ENCODE assay signal across 2 cellular contexts in the genomic region with DNA sequence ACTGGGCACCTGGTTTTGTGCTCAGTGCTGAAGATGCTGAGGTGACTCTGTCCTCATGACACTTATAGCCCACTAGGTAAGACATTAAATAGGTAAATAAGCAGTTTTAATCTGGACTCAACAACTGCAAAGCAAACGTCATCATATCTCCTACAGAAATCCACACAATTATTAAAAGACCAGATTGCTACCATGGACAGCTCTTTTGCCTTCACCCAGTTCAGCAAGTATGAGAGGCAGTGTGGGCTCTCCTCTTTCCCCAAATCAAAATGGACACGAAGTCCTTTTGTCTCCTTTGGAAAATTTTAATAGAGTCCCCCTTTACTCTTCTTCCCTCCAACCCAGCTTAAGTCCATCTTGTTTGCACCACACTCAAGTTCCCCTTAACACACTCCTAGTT.
TF ChIP-seq lines count a peak whose summit lies in the region.

No MANE protein-coding gene starts in this region.

TF ChIP-seq in SK-N-SH, 30 proteins besides CTCF, POLR2A, EP300 and RAD21 (continued from another document):
- TF ChIP-seq, protein P1, sequence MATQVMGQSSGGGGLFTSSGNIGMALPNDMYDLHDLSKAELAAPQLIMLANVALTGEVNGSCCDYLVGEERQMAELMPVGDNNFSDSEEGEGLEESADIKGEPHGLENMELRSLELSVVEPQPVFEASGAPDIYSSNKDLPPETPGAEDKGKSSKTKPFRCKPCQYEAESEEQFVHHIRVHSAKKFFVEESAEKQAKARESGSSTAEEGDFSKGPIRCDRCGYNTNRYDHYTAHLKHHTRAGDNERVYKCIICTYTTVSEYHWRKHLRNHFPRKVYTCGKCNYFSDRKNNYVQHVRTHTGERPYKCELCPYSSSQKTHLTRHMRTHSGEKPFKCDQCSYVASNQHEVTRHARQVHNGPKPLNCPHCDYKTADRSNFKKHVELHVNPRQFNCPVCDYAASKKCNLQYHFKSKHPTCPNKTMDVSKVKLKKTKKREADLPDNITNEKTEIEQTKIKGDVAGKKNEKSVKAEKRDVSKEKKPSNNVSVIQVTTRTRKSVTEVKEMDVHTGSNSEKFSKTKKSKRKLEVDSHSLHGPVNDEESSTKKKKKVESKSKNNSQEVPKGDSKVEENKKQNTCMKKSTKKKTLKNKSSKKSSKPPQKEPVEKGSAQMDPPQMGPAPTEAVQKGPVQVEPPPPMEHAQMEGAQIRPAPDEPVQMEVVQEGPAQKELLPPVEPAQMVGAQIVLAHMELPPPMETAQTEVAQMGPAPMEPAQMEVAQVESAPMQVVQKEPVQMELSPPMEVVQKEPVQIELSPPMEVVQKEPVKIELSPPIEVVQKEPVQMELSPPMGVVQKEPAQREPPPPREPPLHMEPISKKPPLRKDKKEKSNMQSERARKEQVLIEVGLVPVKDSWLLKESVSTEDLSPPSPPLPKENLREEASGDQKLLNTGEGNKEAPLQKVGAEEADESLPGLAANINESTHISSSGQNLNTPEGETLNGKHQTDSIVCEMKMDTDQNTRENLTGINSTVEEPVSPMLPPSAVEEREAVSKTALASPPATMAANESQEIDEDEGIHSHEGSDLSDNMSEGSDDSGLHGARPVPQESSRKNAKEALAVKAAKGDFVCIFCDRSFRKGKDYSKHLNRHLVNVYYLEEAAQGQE (IDR thresholded peaks at IDR 0.05; ENCODE audit: low read depth, low read length), result peak; percentile 92

TF ChIP-seq in SK-N-SH treated with all-trans-retinoic acid at 6 μM for 48 hours, 23 proteins besides CTCF, POLR2A, EP300 and RAD21 (continued from another document):
- TF ChIP-seq, protein P2, sequence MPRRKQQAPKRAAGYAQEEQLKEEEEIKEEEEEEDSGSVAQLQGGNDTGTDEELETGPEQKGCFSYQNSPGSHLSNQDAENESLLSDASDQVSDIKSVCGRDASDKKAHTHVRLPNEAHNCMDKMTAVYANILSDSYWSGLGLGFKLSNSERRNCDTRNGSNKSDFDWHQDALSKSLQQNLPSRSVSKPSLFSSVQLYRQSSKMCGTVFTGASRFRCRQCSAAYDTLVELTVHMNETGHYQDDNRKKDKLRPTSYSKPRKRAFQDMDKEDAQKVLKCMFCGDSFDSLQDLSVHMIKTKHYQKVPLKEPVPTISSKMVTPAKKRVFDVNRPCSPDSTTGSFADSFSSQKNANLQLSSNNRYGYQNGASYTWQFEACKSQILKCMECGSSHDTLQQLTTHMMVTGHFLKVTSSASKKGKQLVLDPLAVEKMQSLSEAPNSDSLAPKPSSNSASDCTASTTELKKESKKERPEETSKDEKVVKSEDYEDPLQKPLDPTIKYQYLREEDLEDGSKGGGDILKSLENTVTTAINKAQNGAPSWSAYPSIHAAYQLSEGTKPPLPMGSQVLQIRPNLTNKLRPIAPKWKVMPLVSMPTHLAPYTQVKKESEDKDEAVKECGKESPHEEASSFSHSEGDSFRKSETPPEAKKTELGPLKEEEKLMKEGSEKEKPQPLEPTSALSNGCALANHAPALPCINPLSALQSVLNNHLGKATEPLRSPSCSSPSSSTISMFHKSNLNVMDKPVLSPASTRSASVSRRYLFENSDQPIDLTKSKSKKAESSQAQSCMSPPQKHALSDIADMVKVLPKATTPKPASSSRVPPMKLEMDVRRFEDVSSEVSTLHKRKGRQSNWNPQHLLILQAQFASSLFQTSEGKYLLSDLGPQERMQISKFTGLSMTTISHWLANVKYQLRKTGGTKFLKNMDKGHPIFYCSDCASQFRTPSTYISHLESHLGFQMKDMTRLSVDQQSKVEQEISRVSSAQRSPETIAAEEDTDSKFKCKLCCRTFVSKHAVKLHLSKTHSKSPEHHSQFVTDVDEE (CRISPR knock-in tag; IDR thresholded peaks at IDR 0.05), result no peak
- TF ChIP-seq CSDC2 (CRISPR knock-in tag; IDR thresholded peaks at IDR 0.05) (no peak), ARNTL (CRISPR knock-in tag; IDR thresholded peaks at IDR 0.05; ENCODE audit: borderline replicate concordance, low read depth) (no peak), ZNF565 (CRISPR knock-in tag; conservative IDR thresholded peaks at IDR 0.05; ENCODE audit: low read depth) (no peak), TCF4 (CRISPR knock-in tag; IDR thresholded peaks at IDR 0.05; ENCODE audit: borderline replicate concordance) (no peak)
- TF ChIP-seq, protein P3, sequence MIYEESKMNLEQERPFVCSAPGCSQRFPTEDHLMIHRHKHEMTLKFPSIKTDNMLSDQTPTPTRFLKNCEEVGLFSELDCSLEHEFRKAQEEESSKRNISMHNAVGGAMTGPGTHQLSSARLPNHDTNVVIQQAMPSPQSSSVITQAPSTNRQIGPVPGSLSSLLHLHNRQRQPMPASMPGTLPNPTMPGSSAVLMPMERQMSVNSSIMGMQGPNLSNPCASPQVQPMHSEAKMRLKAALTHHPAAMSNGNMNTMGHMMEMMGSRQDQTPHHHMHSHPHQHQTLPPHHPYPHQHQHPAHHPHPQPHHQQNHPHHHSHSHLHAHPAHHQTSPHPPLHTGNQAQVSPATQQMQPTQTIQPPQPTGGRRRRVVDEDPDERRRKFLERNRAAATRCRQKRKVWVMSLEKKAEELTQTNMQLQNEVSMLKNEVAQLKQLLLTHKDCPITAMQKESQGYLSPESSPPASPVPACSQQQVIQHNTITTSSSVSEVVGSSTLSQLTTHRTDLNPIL (CRISPR knock-in tag; IDR thresholded peaks at IDR 0.05; ENCODE audit: low read depth), result no peak
